In genomic region chr4:134539729-134540231, GRCh38 we compare ENCODE assay signal across 25 cellular contexts.
"Had no signal": no experiment of that assay in that cellular context is flagged by ENCODE, and none has a peak within 500 bp of the region (broad histone marks: within the 10 kb centered on the region; RNA-seq: fewer than 3 reads in every experiment).

No MANE protein-coding gene starts in this region.

- H3K4me1 ChIP-seq: colonic mucosa, Peyer's patch had no signal

- DNase-seq: activated CD4-positive, alpha-beta memory T cell treated with anti-CD3 and anti-CD28 coated beads, Interleukin-2, amount 10 ng/mL, durations not matched to agents 7 days and 5 days; activated CD4-positive, alpha-beta T cell treated with anti-CD3 and anti-CD28 coated beads, Interleukin-2, amount 10 ng/mL, durations not matched to agents 7 days and 5 days; activated CD4-positive, CD25-positive, alpha-beta regulatory T cell; activated gamma-delta T cell; activated naive CD4-positive, alpha-beta T cell treated with anti-CD3 and anti-CD28 coated beads for 36 hours; activated T-cell treated with anti-CD3 and anti-CD28 coated beads for 4 hours; activated T-cell treated with anti-CD3 and anti-CD28 coated beads, Interleukin-2, amount 50 U/mL, for 48 hours; cerebellar nuclear complex; colonic mucosa; KG1; NCI-H1048; NCI-H146; NCI-H187 treated with DMSO at 0.1 percent for 48 hours; NCI-H2081 treated with DMSO at 0.1 percent for 48 hours; NCI-H446 treated with DMSO at 0.1 percent for 48 hours; NCI-H524 treated with DMSO at 0.1 percent for 48 hours; NK-92 treated with Interleukin-12 subunit alpha and Interleukin-12 subunit beta, amount 100 ng/mL, for 24 hours; Peyer's patch; Right ventricle myocardium superior; SJCRH30; T-helper 2 cell; T1000 had no signal

- H3K4me3 ChIP-seq: colonic mucosa, Peyer's patch, SJCRH30 had no signal

- ATAC-seq: activated T-helper 17 cell treated with anti-CD3 and anti-CD28 coated beads, Interleukin-2, amount 50 U/mL, for 72 hours had no signal

- H3K36me3 ChIP-seq: colonic mucosa, Peyer's patch, SJCRH30 had no signal

- H3K27ac ChIP-seq: colonic mucosa, Peyer's patch, RWPE1, SJCRH30, VCaP had no signal

- H3K27me3 ChIP-seq: colonic mucosa, Peyer's patch, SJCRH30 had no signal

- H3K9me3 ChIP-seq: colonic mucosa, Peyer's patch, SJCRH30 had no signal
